ENCODE assay signal across 8 cellular contexts in genomic region chr15:75069301-75069925, GRCh38. TPM values are rescaled to one million over a fixed set of nuclear protein-coding genes. Genes with fewer than 3 reads are reported as not detected.
DNase-seq lines count a peak whose midpoint lies in the region; ATAC-seq and TF ChIP-seq lines count a peak whose summit lies in the region.
"Had no signal": no experiment of that assay in that cellular context is flagged by ENCODE, and none has a peak within 500 bp of the region (broad histone marks: within the 10 kb centered on the region; RNA-seq: fewer than 3 reads in every experiment).

No MANE protein-coding gene starts in this region.

- H3K9me2 ChIP-seq in MM.1S (replicated peaks; ENCODE audit: insufficient read depth, low read length) (no peaks in the 10 kb centered on the region), hepatocyte (replicated peaks; ENCODE audit: insufficient read depth) (no peaks in the 10 kb centered on the region)

- H3K27ac ChIP-seq in MM.1S (ENCODE audit: low read length) = peak overlapping the region; percentile 78
- H3K27ac ChIP-seq in hepatocyte = no peak overlapping the region

- H3K4me1 ChIP-seq in MM.1S (ENCODE audit: low read length) (peaks cover 73% of the 10 kb centered on the region), hepatocyte (ENCODE audit: insufficient read depth) (no peaks in the 10 kb centered on the region)

- TF ChIP-seq CTCF in MM.1S (IDR thresholded peaks at IDR 0.05; ENCODE audit: low read length) (no peak), hepatocyte (IDR thresholded peaks at IDR 0.05; ENCODE audit: poor library complexity) (no peak)

- H4K20me1 ChIP-seq in MM.1S (ENCODE audit: insufficient read depth, low read length) = no peaks in the 10 kb centered on the region
- H4K20me1 ChIP-seq in hepatocyte (ENCODE audit: insufficient read depth, poor library complexity, severe bottlenecking) = no peaks in the 10 kb centered on the region

- peaks cover 30% of the 10 kb centered on the region for H3F3A ChIP-seq in MM.1S (ENCODE audit: insufficient read depth, low read length)

- H2AFZ ChIP-seq in MM.1S (ENCODE audit: low read length) (peak overlapping the region; percentile 16; the same call in 1 of the 2 replicates), hepatocyte (no peak overlapping the region)

- WGBS in hepatocyte (ENCODE audit: low lambda C conversion rate, missing lambda C conversion rate) = 79% methylated on average over 8 of the region's 8 CpGs

- peak overlapping the region; percentile 12; the same call in 1 of the 2 replicates for H3K9ac ChIP-seq in MM.1S (ENCODE audit: low read length)

- H3K27me3 ChIP-seq in MM.1S (replicated peaks; ENCODE audit: insufficient read depth, low read length) (no peaks in the 10 kb centered on the region), hepatocyte (no peaks in the 10 kb centered on the region)

- peak; percentile 74 for DNase-seq in MM.1S
- no peak for DNase-seq in natural killer cell treated with Interleukin-12 subunit alpha and Interleukin-12 subunit beta and Interleukin-15 and Interleukin-18, amount 100 ng/mL, for 72 hours (ENCODE audit: low spot score)
- DNase-seq in hepatocyte (ENCODE audit: low spot score) = no peak
- DNase-seq in activated gamma-delta T cell (lab: John Stamatoyannopoulos, UW) = no peak
- no peak for DNase-seq in NCI-H1436 treated with DMSO at 0.1 percent for 48 hours (lab: John Stamatoyannopoulos, UW)
- DNase-seq: IMR-90 had no signal

- H3K27ac Mint-ChIP-seq in natural killer cell treated with Interleukin-12 subunit alpha and Interleukin-12 subunit beta and Interleukin-15 and Interleukin-18, amount 100 ng/mL, for 72 hours = peak overlapping the region in 1 of 2 donors; percentile 91

- H3K4me3 ChIP-seq in MM.1S (ENCODE audit: low read length) (no peak overlapping the region), hepatocyte (no peak overlapping the region)

- peaks cover 0 to 7% of the 10 kb centered on the region in 2 donors for H3K27me3 Mint-ChIP-seq in natural killer cell treated with Interleukin-12 subunit alpha and Interleukin-12 subunit beta and Interleukin-15 and Interleukin-18, amount 100 ng/mL, for 72 hours

- H3K4me3 Mint-ChIP-seq in natural killer cell treated with Interleukin-12 subunit alpha and Interleukin-12 subunit beta and Interleukin-15 and Interleukin-18, amount 100 ng/mL, for 72 hours = peak overlapping the region; percentile 29

- H3K79me2 ChIP-seq in MM.1S (ENCODE audit: low read length) (no peaks in the 10 kb centered on the region), hepatocyte (no peaks in the 10 kb centered on the region)

- H3K36me3 Mint-ChIP-seq in natural killer cell treated with Interleukin-12 subunit alpha and Interleukin-12 subunit beta and Interleukin-15 and Interleukin-18, amount 100 ng/mL, for 72 hours = no peaks in the 10 kb centered on the region

- H3K9me3 Mint-ChIP-seq in natural killer cell treated with Interleukin-12 subunit alpha and Interleukin-12 subunit beta and Interleukin-15 and Interleukin-18, amount 100 ng/mL, for 72 hours = no peaks in the 10 kb centered on the region

- H3K36me3 ChIP-seq in MM.1S (replicated peaks; ENCODE audit: insufficient read depth, low read length) = no peaks in the 10 kb centered on the region
- H3K36me3 ChIP-seq in hepatocyte (replicated peaks; ENCODE audit: insufficient read depth, low read depth) = no peaks in the 10 kb centered on the region

- H3K9me3 ChIP-seq in MM.1S (replicated peaks; ENCODE audit: insufficient read depth, low read length) (no peaks in the 10 kb centered on the region), hepatocyte (ENCODE audit: low read depth) (peaks cover 10% of the 10 kb centered on the region)

- ATAC-seq in GM18909 (IDR thresholded peaks at IDR 0.05; ENCODE audit: poor library complexity, unreplicated experiment) (peak; percentile 80), GM21825 (IDR thresholded peaks at IDR 0.05; ENCODE audit: unreplicated experiment) (peak; percentile 72)
- peak; percentile 28 to 84 for ATAC-seq in natural killer cell treated with Interleukin-12 subunit alpha and Interleukin-12 subunit beta and Interleukin-15 and Interleukin-18, amount 100 ng/mL, for 72 hours

- H3K4me1 Mint-ChIP-seq in natural killer cell treated with Interleukin-12 subunit alpha and Interleukin-12 subunit beta and Interleukin-15 and Interleukin-18, amount 100 ng/mL, for 72 hours (ENCODE audit: low read depth in 2 of 2) = peaks cover 45 to 48% of the 10 kb centered on the region in 2 donors

- peak overlapping the region; percentile 55; the same call in 1 of the 2 replicates for H3K4me2 ChIP-seq in MM.1S (ENCODE audit: low read depth, low read length)
- no peak overlapping the region for H3K4me2 ChIP-seq in hepatocyte

RNA-seq across cellular contexts. Expression of gene PPCDC, which starts 46.0 kb away (rescaled TPM):
- total RNA-seq in natural killer cell treated with Interleukin-12 subunit alpha and Interleukin-12 subunit beta and Interleukin-15 and Interleukin-18, amount 100 ng/mL, for 72 hours = 10 to 100 TPM; 27.0 to 42.0 TPM
- total RNA-seq in hepatocyte = 16.4 and 20.8 TPM in 2 replicates
- polyA plus RNA-seq in hepatocyte = 17.8 and 21.1 TPM in 2 replicates
